3 cellular contexts compared by ENCODE assay signal in genomic region chr21:18060402-18060801, GRCh38.
TF ChIP-seq lines count a peak whose summit lies in the region.

No MANE protein-coding gene starts in this region.

TF ChIP-seq in HepG2, 621 proteins besides CTCF, POLR2A, EP300 and RAD21:
- TF ChIP-seq MAFF (IDR thresholded peaks at IDR 0.05; ENCODE audit: low read depth, low read length), result peak; percentile 87
- TF ChIP-seq MAFK (conservative IDR thresholded peaks at IDR 0.05 in 1 of 2, IDR thresholded peaks at IDR 0.05 in 1 of 2; ENCODE audit: low read length in 2 of 2), result peak; percentile 82 to 91; a peak in 3 of 4 replicates
- no peak for TF ChIP-seq LCORL (IDR thresholded peaks at IDR 0.05)
- TF ChIP-seq LCORL (CRISPR knock-in tag; IDR thresholded peaks at IDR 0.05), result no peak

TF ChIP-seq in WTC11, 78 proteins besides CTCF, POLR2A, EP300 and RAD21:
- TF ChIP-seq CREB1 (CRISPR knock-in tag; IDR thresholded peaks at IDR 0.05) (no peak), ZBTB21 (CRISPR knock-in tag; IDR thresholded peaks at IDR 0.05; ENCODE audit: borderline replicate concordance) (no peak), ZNF121 (CRISPR knock-in tag; IDR thresholded peaks at IDR 0.05) (no peak), E2F4 (CRISPR knock-in tag; IDR thresholded peaks at IDR 0.05; ENCODE audit: borderline replicate concordance, low read depth) (no peak), TCF7 (CRISPR knock-in tag; IDR thresholded peaks at IDR 0.05; ENCODE audit: low read depth) (no peak), MYBL2 (CRISPR knock-in tag; IDR thresholded peaks at IDR 0.05) (no peak)
- TF ChIP-seq, protein P1, sequence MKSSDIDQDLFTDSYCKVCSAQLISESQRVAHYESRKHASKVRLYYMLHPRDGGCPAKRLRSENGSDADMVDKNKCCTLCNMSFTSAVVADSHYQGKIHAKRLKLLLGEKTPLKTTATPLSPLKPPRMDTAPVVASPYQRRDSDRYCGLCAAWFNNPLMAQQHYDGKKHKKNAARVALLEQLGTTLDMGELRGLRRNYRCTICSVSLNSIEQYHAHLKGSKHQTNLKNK (CRISPR knock-in tag; IDR thresholded peaks at IDR 0.05), result no peak
- TF ChIP-seq, protein P2, sequence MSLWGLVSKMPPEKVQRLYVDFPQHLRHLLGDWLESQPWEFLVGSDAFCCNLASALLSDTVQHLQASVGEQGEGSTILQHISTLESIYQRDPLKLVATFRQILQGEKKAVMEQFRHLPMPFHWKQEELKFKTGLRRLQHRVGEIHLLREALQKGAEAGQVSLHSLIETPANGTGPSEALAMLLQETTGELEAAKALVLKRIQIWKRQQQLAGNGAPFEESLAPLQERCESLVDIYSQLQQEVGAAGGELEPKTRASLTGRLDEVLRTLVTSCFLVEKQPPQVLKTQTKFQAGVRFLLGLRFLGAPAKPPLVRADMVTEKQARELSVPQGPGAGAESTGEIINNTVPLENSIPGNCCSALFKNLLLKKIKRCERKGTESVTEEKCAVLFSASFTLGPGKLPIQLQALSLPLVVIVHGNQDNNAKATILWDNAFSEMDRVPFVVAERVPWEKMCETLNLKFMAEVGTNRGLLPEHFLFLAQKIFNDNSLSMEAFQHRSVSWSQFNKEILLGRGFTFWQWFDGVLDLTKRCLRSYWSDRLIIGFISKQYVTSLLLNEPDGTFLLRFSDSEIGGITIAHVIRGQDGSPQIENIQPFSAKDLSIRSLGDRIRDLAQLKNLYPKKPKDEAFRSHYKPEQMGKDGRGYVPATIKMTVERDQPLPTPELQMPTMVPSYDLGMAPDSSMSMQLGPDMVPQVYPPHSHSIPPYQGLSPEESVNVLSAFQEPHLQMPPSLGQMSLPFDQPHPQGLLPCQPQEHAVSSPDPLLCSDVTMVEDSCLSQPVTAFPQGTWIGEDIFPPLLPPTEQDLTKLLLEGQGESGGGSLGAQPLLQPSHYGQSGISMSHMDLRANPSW (CRISPR knock-in tag; conservative IDR thresholded peaks at IDR 0.05; ENCODE audit: low read depth), result no peak
- TF ChIP-seq, protein P3, sequence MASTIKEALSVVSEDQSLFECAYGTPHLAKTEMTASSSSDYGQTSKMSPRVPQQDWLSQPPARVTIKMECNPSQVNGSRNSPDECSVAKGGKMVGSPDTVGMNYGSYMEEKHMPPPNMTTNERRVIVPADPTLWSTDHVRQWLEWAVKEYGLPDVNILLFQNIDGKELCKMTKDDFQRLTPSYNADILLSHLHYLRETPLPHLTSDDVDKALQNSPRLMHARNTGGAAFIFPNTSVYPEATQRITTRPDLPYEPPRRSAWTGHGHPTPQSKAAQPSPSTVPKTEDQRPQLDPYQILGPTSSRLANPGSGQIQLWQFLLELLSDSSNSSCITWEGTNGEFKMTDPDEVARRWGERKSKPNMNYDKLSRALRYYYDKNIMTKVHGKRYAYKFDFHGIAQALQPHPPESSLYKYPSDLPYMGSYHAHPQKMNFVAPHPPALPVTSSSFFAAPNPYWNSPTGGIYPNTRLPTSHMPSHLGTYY (CRISPR knock-in tag; IDR thresholded peaks at IDR 0.05), result no peak

TF ChIP-seq in H1, 55 proteins besides CTCF, POLR2A, EP300 and RAD21:
- TF ChIP-seq RXRA (IDR thresholded peaks at IDR 0.05; ENCODE audit: insufficient read depth, low read depth, low read length) (no peak), BACH1 (IDR thresholded peaks at IDR 0.05; ENCODE audit: low read length) (no peak), MAFK (IDR thresholded peaks at IDR 0.05; ENCODE audit: low read depth, low read length) (peak; percentile 48; the same call in 1 of the 2 replicates)
